11 cellular contexts compared by ENCODE assay signal in genomic region chr7:27099224-27099838, GRCh38. TPM values are rescaled to one million over a fixed set of nuclear protein-coding genes. Genes with fewer than 3 reads are reported as not detected.
DNase-seq lines count a peak whose midpoint lies in the region; TF ChIP-seq lines count a peak whose summit lies in the region.
"Had no signal": no experiment of that assay in that cellular context is flagged by ENCODE, and none has a peak within 500 bp of the region (broad histone marks: within the 10 kb centered on the region; RNA-seq: fewer than 3 reads in every experiment).

No MANE protein-coding gene starts in this region.

- no peak for TF ChIP-seq POLR2A in transverse colon (IDR thresholded peaks at IDR 0.05)

- no peaks in the 10 kb centered on the region for H3K27me3 ChIP-seq in transverse colon

- in situ Hi-C loops in transverse colon (cut with MboI; ENCODE audit: low pct_ligation_motif_present in 1 of 4, low pct_unique_long_range_greater_than_20kb in 1 of 4, low sequenced_read_pairs in 3 of 4) = loop anchor here in 1 of 4 donors (10.0 kb wide), 1 partner anchor 245 kb away; no protein-coding TSS in a partner anchor

- no peaks in the 10 kb centered on the region for H3K9me3 ChIP-seq in transverse colon
- H3K9me3 ChIP-seq: heart right ventricle had no signal

- TF ChIP-seq CTCF in transverse colon (IDR thresholded peaks at IDR 0.05) = no peak

- H3K27ac ChIP-seq in transverse colon = peak overlapping the region; percentile 90 to 96 (median 92)
- H3K27ac ChIP-seq: 22Rv1 had no signal

- H3K4me1 ChIP-seq in transverse colon = peaks cover 19 to 68% (median 49%) of the 10 kb centered on the region in 4 donors

- WGBS in transverse colon (ENCODE audit: low coverage in 1 of 2), 2 donors = 21 to 32% methylated on average over 9 of the region's 9 CpGs

- peak overlapping the region; percentile 2 to 97 (median 64) for H3K4me3 ChIP-seq in transverse colon

- no peak for TF ChIP-seq EP300 in transverse colon (IDR thresholded peaks at IDR 0.05; ENCODE audit: low read depth)

- DNase-seq in DMS79 treated with DMSO at 0.1 percent for 48 hours (lab: John Stamatoyannopoulos, UW) (peak; percentile 48), DMS79 (lab: John Stamatoyannopoulos, UW) (no peak), kidney tubule cell (ENCODE audit: low spot score) (peak; percentile 53), transverse colon (no peak), hepatic stellate cell (ENCODE audit: low spot score) (no peak)
- no peak for DNase-seq in activated effector memory CD4-positive, alpha-beta T cell treated with Interleukin-2 at 50 U/mL for 16 hours
- DNase-seq: activated B cell treated with CpG ODN at 0.5 μM for 24 hours; activated naive CD8-positive, alpha-beta T cell treated with anti-CD3 and anti-CD28 coated beads, Interleukin-2, amount 10 ng/mL, durations not matched to agents 7 days and 5 days; heart right ventricle had no signal

- intact Hi-C loops in transverse colon (cut with DNase I; ENCODE audit: low total_unique reads) = loop anchor here (2.0 to 10.0 kb wide), 2 partner anchors 29 to 245 kb away; no protein-coding TSS in a partner anchor

- no peaks in the 10 kb centered on the region for H3K36me3 ChIP-seq in transverse colon
- H3K36me3 ChIP-seq: heart right ventricle had no signal

RNA-seq across cellular contexts. Expression of gene HOXA2, which starts 3.2 kb away (rescaled TPM):
- total RNA-seq in transverse colon = 10 to 100 TPM in 1 of 4 donors, 1 to 10 TPM in 3; 2.7 to 16.1 (median 5.2) TPM
- total RNA-seq: activated B cell treated with CpG ODN at 0.5 μM for 24 hours; activated naive CD8-positive, alpha-beta T cell treated with anti-CD3 and anti-CD28 coated beads, Interleukin-2, amount 10 ng/mL, durations not matched to agents 7 days and 5 days; osteocyte had no signal

RNA-seq across cellular contexts. Expression of gene HOXA1, which starts 3.5 kb away (rescaled TPM):
- 1 to 10 TPM; 1.4 to 3.2 (median 1.8) TPM for total RNA-seq in transverse colon
- total RNA-seq: osteocyte had no signal

RNA-seq across cellular contexts. Expression of gene HOXA4, which starts 31.2 kb away (rescaled TPM):
- total RNA-seq in transverse colon = 10 to 100 TPM in 2 of 4 donors, 1 to 10 TPM in 2; 3.5 to 42.4 (median 10.6) TPM
- total RNA-seq: osteocyte had no signal

RNA-seq across cellular contexts. Expression of gene HOXA5, which starts 44.1 kb away (rescaled TPM):
- 10 to 100 TPM; 18.3 to 89.8 (median 31.6) TPM for total RNA-seq in transverse colon
- total RNA-seq: activated B cell treated with CpG ODN at 0.5 μM for 24 hours; activated naive CD8-positive, alpha-beta T cell treated with anti-CD3 and anti-CD28 coated beads, Interleukin-2, amount 10 ng/mL, durations not matched to agents 7 days and 5 days; osteocyte had no signal

RNA-seq across cellular contexts. Expression of gene HOXA6, which starts 48.2 kb away (rescaled TPM):
- total RNA-seq in transverse colon = 10 to 100 TPM; 12.9 to 27.8 (median 17.3) TPM
- total RNA-seq: activated B cell treated with CpG ODN at 0.5 μM for 24 hours; activated naive CD8-positive, alpha-beta T cell treated with anti-CD3 and anti-CD28 coated beads, Interleukin-2, amount 10 ng/mL, durations not matched to agents 7 days and 5 days; heart right ventricle; osteocyte had no signal

Comparison
In these comparisons a context has a peak if more than half of its experiments do, and no peak if none do; other contexts are left out.
1. DNase-seq: peak in DMS79 treated with DMSO at 0.1 percent for 48 hours (single experiment) and kidney tubule cell (single experiment); none in DMS79 (single experiment), transverse colon (single experiment), hepatic stellate cell (single experiment) and activated effector memory CD4-positive, alpha-beta T cell treated with Interleukin-2 at 50 U/mL for 16 hours (single experiment).